8 cellular contexts compared by ENCODE assay signal in genomic region chr4:8441499-8442091, GRCh38. TPM values are rescaled to one million over a fixed set of nuclear protein-coding genes. Genes with fewer than 3 reads are reported as not detected.
A peak's percentile ranks its signal among the peaks of the same experiment; 100 is the strongest.
DNase-seq lines count a peak whose midpoint lies in the region; ATAC-seq and TF ChIP-seq lines count a peak whose summit lies in the region.

No MANE protein-coding gene starts in this region.

- CTCF ChIA-PET in OCI-LY7 (lab: Charles Lee; ENCODE audit: unreplicated experiment) = no interaction called here

- no peak for ATAC-seq in DND-41 (ENCODE audit: insufficient read depth, low read depth)
- ATAC-seq in GM19328 (IDR thresholded peaks at IDR 0.05; ENCODE audit: unreplicated experiment) = no peak

- peak overlapping the region; percentile 64 for H3K9ac ChIP-seq in DND-41 (ENCODE audit: low read depth, low read length)

- H4K20me1 ChIP-seq in DND-41 (ENCODE audit: insufficient read depth, low read length) = peaks cover 32% of the 10 kb centered on the region; the same call in 1 of the 2 replicates
- H4K20me1 ChIP-seq in OCI-LY7 (ENCODE audit: insufficient read depth, low read length) = peaks cover 14% of the 10 kb centered on the region
- peaks cover 24% of the 10 kb centered on the region for H4K20me1 ChIP-seq in osteoblast (ENCODE audit: insufficient read depth, low read length)

- peaks cover 52% of the 10 kb centered on the region for H3K4me1 ChIP-seq in DND-41 (ENCODE audit: insufficient read depth, low read length)
- peaks cover 47% of the 10 kb centered on the region for H3K4me1 ChIP-seq in OCI-LY7 (ENCODE audit: insufficient read depth, low read length, poor library complexity, severe bottlenecking)
- peaks cover 30% of the 10 kb centered on the region for H3K4me1 ChIP-seq in osteoblast (ENCODE audit: insufficient read depth, low read length)

- peak overlapping the region; percentile 76; the same call in 1 of the 2 replicates for H2AFZ ChIP-seq in DND-41 (ENCODE audit: low read depth, low read length)
- H2AFZ ChIP-seq in OCI-LY7 (ENCODE audit: low read length) = no peak overlapping the region
- peak overlapping the region; percentile 86 for H2AFZ ChIP-seq in osteoblast (ENCODE audit: low read length)

- H3K36me3 ChIP-seq in DND-41 (ENCODE audit: insufficient read depth, low read length) = peaks cover 11% of the 10 kb centered on the region
- H3K36me3 ChIP-seq in OCI-LY7 (ENCODE audit: insufficient read depth, low read length) = peaks cover 22% of the 10 kb centered on the region; the same call in 1 of the 2 replicates
- peaks cover 3% of the 10 kb centered on the region for H3K36me3 ChIP-seq in osteoblast (ENCODE audit: insufficient read depth, low read length)

- no peaks in the 10 kb centered on the region for H3K9me3 ChIP-seq in DND-41 (ENCODE audit: insufficient read depth, low read length, severe bottlenecking)
- no peaks in the 10 kb centered on the region for H3K9me3 ChIP-seq in OCI-LY7 (ENCODE audit: low read length)
- no peaks in the 10 kb centered on the region for H3K9me3 ChIP-seq in osteoblast (ENCODE audit: low read depth, low read length)

- no peaks in the 10 kb centered on the region for H3K9me2 ChIP-seq in OCI-LY7 (ENCODE audit: insufficient read depth, low read length)

- H3K27ac ChIP-seq in DND-41 (ENCODE audit: low read length) (peak overlapping the region; percentile 84), OCI-LY7 (ENCODE audit: low read depth, low read length, poor library complexity, severe bottlenecking) (no peak overlapping the region), osteoblast (ENCODE audit: low read depth, low read length) (peak overlapping the region; percentile 90)

- H3K4me3 ChIP-seq in DND-41 (ENCODE audit: low read depth in 1 of 2, low read length in 2 of 2) = peak overlapping the region; percentile 48 to 70; a peak in 3 of 4 replicates
- H3K4me3 ChIP-seq in OCI-LY7 (ENCODE audit: low read depth, low read length, poor library complexity, severe bottlenecking) = peak overlapping the region; percentile 98
- H3K4me3 ChIP-seq in epithelial cell of esophagus (ENCODE audit: low read length) = peak overlapping the region; percentile 90
- H3K4me3 ChIP-seq in osteoblast (ENCODE audit: insufficient read depth, low read length) = peak overlapping the region; percentile 76

- BruUV-seq in OCI-LY7 (replicated peaks; lab: Mats Ljungman, UMichigan) = TSS peak; percentile 55

- no peaks in the 10 kb centered on the region for H3K27me3 ChIP-seq in DND-41 (ENCODE audit: insufficient read depth, low read length, poor library complexity)
- no peaks in the 10 kb centered on the region for H3K27me3 ChIP-seq in osteoblast (ENCODE audit: insufficient read depth, low read length)

- no peak for DNase-seq in DND-41
- no peak for DNase-seq in OCI-LY7 (ENCODE audit: low spot score)
- DNase-seq in epithelial cell of esophagus (ENCODE audit: low read depth) = peak; percentile 15
- no peak for DNase-seq in osteoblast (ENCODE audit: insufficient read length, low spot score, missing footprints)
- no peak for DNase-seq in activated effector memory CD4-positive, alpha-beta T cell treated with anti-CD3 and anti-CD28 coated beads, Interleukin-2, amount 50 U/mL, for 16 hours
- no peak for DNase-seq in NCI-H345 (lab: John Stamatoyannopoulos, UW)
- no peak for DNase-seq in retina

- H3K4me2 ChIP-seq in DND-41 (ENCODE audit: insufficient read depth, low read length) (peak overlapping the region; percentile 88), OCI-LY7 (ENCODE audit: low read length) (peak overlapping the region; percentile 97), osteoblast (ENCODE audit: insufficient read depth, low read length) (peak overlapping the region; percentile 97)

- TF ChIP-seq CTCF in DND-41 (IDR thresholded peaks at IDR 0.05; ENCODE audit: borderline replicate concordance, extremely low read depth, low read length, poor library complexity, severe bottlenecking) (no peak), OCI-LY7 (conservative IDR thresholded peaks at IDR 0.05; ENCODE audit: low read length) (no peak), epithelial cell of esophagus (IDR thresholded peaks at IDR 0.05; ENCODE audit: insufficient read depth, low read depth, low read length, missing control alignments) (no peak), osteoblast (IDR thresholded peaks at IDR 0.05; ENCODE audit: extremely low read depth, low read depth, low read length) (no peak)

- POLR2A ChIA-PET in OCI-LY7 (lab: Charles Lee) = interaction anchor here (1.1 kb wide), 1 partner anchor 12 kb away, joined by 3 read pairs; no protein-coding TSS in a partner anchor

- H3K79me2 ChIP-seq in DND-41 (ENCODE audit: insufficient read depth, low read length) (peaks cover 86% of the 10 kb centered on the region), OCI-LY7 (ENCODE audit: insufficient read depth, low read depth, low read length) (peaks cover 66% of the 10 kb centered on the region), osteoblast (ENCODE audit: insufficient read depth, low read length) (peaks cover 80% of the 10 kb centered on the region)

- intact Hi-C loops in OCI-LY7 (cut with micrococcal nuclease; ENCODE audit: unreplicated experiment) = no loop called here

RNA-seq across cellular contexts. Expression of gene TRMT44, which starts 1.0 kb away (rescaled TPM):
- total RNA-seq in OCI-LY7 (2014; rRNA removed; shearing (Covaris generic)) = 23.0 and 26.6 TPM in 2 replicates
- total RNA-seq in OCI-LY7 (2022) (23.3 and 28.3 TPM in 2 replicates), osteoblast (19.7 and 21.7 TPM in 2 replicates)

RNA-seq across cellular contexts. Expression of gene ACOX3, which starts 1.1 kb away (rescaled TPM):
- 10.4 and 12.7 TPM in 2 replicates for total RNA-seq in OCI-LY7 (2014; rRNA removed; shearing (Covaris generic))
- total RNA-seq in OCI-LY7 (2022) (16.8 and 21.0 TPM in 2 replicates), osteoblast (24.2 and 29.2 TPM in 2 replicates)
